ENCODE assay signal across 7 cellular contexts in genomic region chr7:70647801-70648491, GRCh38.
DNase-seq lines count a peak whose midpoint lies in the region; ATAC-seq and TF ChIP-seq lines count a peak whose summit lies in the region.

No MANE protein-coding gene starts in this region.

- no peak overlapping the region for H3K27ac ChIP-seq in uterus

- no peaks in the 10 kb centered on the region for H3K9me3 ChIP-seq in uterus

- peak; percentile 94 for ATAC-seq in GM19455 (IDR thresholded peaks at IDR 0.05; ENCODE audit: unreplicated experiment)
- peak; percentile 69 for ATAC-seq in HG03558 (IDR thresholded peaks at IDR 0.05; ENCODE audit: extremely low read depth, unreplicated experiment)

- TF ChIP-seq CTCF in uterus (IDR thresholded peaks at IDR 0.05) = no peak

- H3K4me1 ChIP-seq in uterus = no peaks in the 10 kb centered on the region

- H3K4me3 ChIP-seq in uterus = no peak overlapping the region

- intact Hi-C loops in uterus (cut with DNase I; ENCODE audit: low total_unique reads) = no loop called here

- peak; percentile 84 to 85 for DNase-seq in activated T-cell treated with anti-CD3 and anti-CD28 coated beads, Interleukin-2, amount 50 U/mL, for 48 hours
- DNase-seq in renal cortical epithelial cell (ENCODE audit: low read depth) (peak; percentile 41), uterus (no peak), NCI-H128 (lab: John Stamatoyannopoulos, UW; ENCODE audit: unreplicated experiment) (no peak), germinal center (ENCODE audit: low spot score) (no peak)

- no peaks in the 10 kb centered on the region for H3K36me3 ChIP-seq in uterus

- H3K27me3 ChIP-seq in uterus = no peaks in the 10 kb centered on the region

- no peak for TF ChIP-seq POLR2A in uterus (IDR thresholded peaks at IDR 0.05)

Comparison
In these comparisons a context has a peak if more than half of its experiments do, and no peak if none do; other contexts are left out.
1. DNase-seq: peak in activated T-cell treated with anti-CD3 and anti-CD28 coated beads, Interleukin-2, amount 50 U/mL, for 48 hours (2 of 2) and renal cortical epithelial cell (single experiment); none in uterus (0 of 2), NCI-H128 (single experiment) and germinal center (single experiment).